In genomic region chr4:7148337-7148736, GRCh38 we compare ENCODE assay signal across 26 cellular contexts. TPM values are rescaled to one million over a fixed set of nuclear protein-coding genes. Genes with fewer than 3 reads are reported as not detected.
A peak's percentile ranks its signal among the peaks of the same experiment; 100 is the strongest.
DNase-seq lines count a peak whose midpoint lies in the region; ATAC-seq and TF ChIP-seq lines count a peak whose summit lies in the region.
"Had no signal": no experiment of that assay in that cellular context is flagged by ENCODE, and none has a peak within 500 bp of the region (broad histone marks: within the 10 kb centered on the region; RNA-seq: fewer than 3 reads in every experiment).

No MANE protein-coding gene starts in this region.

- peak overlapping the region; percentile 59 for H3K18ac ChIP-seq in neuronal stem cell (ENCODE audit: low read length)

- H4K8ac ChIP-seq in neuronal stem cell (ENCODE audit: low read depth, low read length): no peak overlapping the region

- H3K27ac Mint-ChIP-seq in stimulated activated effector memory CD8-positive, alpha-beta T cell treated with anti-CD3 and anti-CD28 coated beads, Interleukin-12 subunit alpha, Interleukin-12 subunit beta, amount 100 ng/mL, for 72 hours: peak overlapping the region; percentile 17
- H3K27ac Mint-ChIP-seq: CD4-positive, alpha-beta memory T cell; CD4-positive, CD25-positive, alpha-beta regulatory T cell; CD8-positive, alpha-beta memory T cell had no signal

- no peaks in the 10 kb centered on the region for H3K79me1 ChIP-seq in neuronal stem cell (ENCODE audit: low read depth, low read length)

- H3K14ac ChIP-seq in neuronal stem cell (ENCODE audit: low read length): no peak overlapping the region

- TF ChIP-seq CTCF in VCaP (conservative IDR thresholded peaks at IDR 0.05): no peak

- no peak overlapping the region for H2BK120ac ChIP-seq in neuronal stem cell (ENCODE audit: low read depth, low read length)

- no peaks in the 10 kb centered on the region for H3K36me3 Mint-ChIP-seq in stimulated activated effector memory CD8-positive, alpha-beta T cell treated with anti-CD3 and anti-CD28 coated beads, Interleukin-12 subunit alpha, Interleukin-12 subunit beta, amount 100 ng/mL, for 72 hours
- H3K36me3 Mint-ChIP-seq: CD14-positive monocyte; CD4-positive, alpha-beta memory T cell; CD4-positive, CD25-positive, alpha-beta regulatory T cell; CD8-positive, alpha-beta memory T cell had no signal

- peak; percentile 34 for DNase-seq in H7
- no peak for DNase-seq in neuronal stem cell (ENCODE audit: low spot score)
- no peak for DNase-seq in stimulated activated effector memory CD8-positive, alpha-beta T cell treated with anti-CD3 and anti-CD28 coated beads, Interleukin-12 subunit alpha, Interleukin-12 subunit beta, amount 100 ng/mL, for 72 hours (ENCODE audit: low spot score in 2 of 2)
- DNase-seq in cortex of kidney (lab: John Stamatoyannopoulos, UW): no peak
- no peak for DNase-seq in HK-2 (ENCODE audit: unreplicated experiment)
- DNase-seq: 8988T; ACHN; BE2C; C1 segment of cervical spinal cord; CD4-positive, alpha-beta memory T cell; CD4-positive, CD25-positive, alpha-beta regulatory T cell; CD8-positive, alpha-beta memory T cell; COR-L47; DMS 273 treated with DMSO at 0.1 percent for 48 hours; DMS153; DMS53; DMS79; DND-41; EL; GDM1 had no signal

- no peaks in the 10 kb centered on the region for H3K27me3 ChIP-seq in H7 (ENCODE audit: control insufficient read depth, insufficient read depth, low read length)
- peaks cover 0 to 30% (median 0%) of the 10 kb centered on the region in 3 experiments for H3K27me3 ChIP-seq in neuronal stem cell (ENCODE audit: control insufficient read depth in 3 of 3, insufficient read depth in 3 of 3, low read depth in 1 of 3, low read length in 3 of 3)
- H3K27me3 ChIP-seq: BE2C, BLaER1 had no signal

- no peaks in the 10 kb centered on the region for H3K36me3 ChIP-seq in H7 (replicated peaks; ENCODE audit: control insufficient read depth, insufficient read depth, low read length)
- no peaks in the 10 kb centered on the region for H3K36me3 ChIP-seq in neuronal stem cell (replicated peaks in 1 of 2; ENCODE audit: control insufficient read depth in 2 of 2, insufficient read depth in 2 of 2, low read length in 2 of 2)
- H3K36me3 ChIP-seq: BE2C, BLaER1 had no signal

- no peaks in the 10 kb centered on the region for H3K4me1 ChIP-seq in neuronal stem cell (ENCODE audit: control insufficient read depth in 2 of 2, insufficient read depth in 1 of 2, low read depth in 1 of 2, low read length in 2 of 2)
- H3K4me1 ChIP-seq: BE2C, BLaER1 had no signal

- no CpG with 5 or more reads among the region's 13 CpGs for WGBS in neuronal stem cell (ENCODE audit: extremely low coverage in 2 of 2, insufficient read length in 2 of 2, insufficient replicate concordance in 1 of 2), 2 donors

- ATAC-seq in stimulated activated effector memory CD8-positive, alpha-beta T cell treated with anti-CD3 and anti-CD28 coated beads, Interleukin-12 subunit alpha, Interleukin-12 subunit beta, amount 100 ng/mL, for 72 hours: no peak
- ATAC-seq in HG02938 (IDR thresholded peaks at IDR 0.05; ENCODE audit: unreplicated experiment): no peak
- ATAC-seq: GM12878 had no signal

- H2AFZ ChIP-seq in neuronal stem cell (ENCODE audit: low read length): no peak overlapping the region

- H2BK5ac ChIP-seq in neuronal stem cell (ENCODE audit: low read length): no peak overlapping the region

- H2BK15ac ChIP-seq in neuronal stem cell (ENCODE audit: low read length): peak overlapping the region; percentile 50

- no peak overlapping the region for H3K4ac ChIP-seq in neuronal stem cell (ENCODE audit: low read length)

- H3K23ac ChIP-seq in neuronal stem cell (ENCODE audit: low read depth, low read length, poor library complexity): peak overlapping the region; percentile 17

- H3K9ac ChIP-seq in neuronal stem cell (ENCODE audit: low read depth, low read length, poor library complexity): no peak overlapping the region
- H3K9ac ChIP-seq: BLaER1 had no signal

- H3K27ac ChIP-seq in VCaP: peak overlapping the region; percentile 88
- no peak overlapping the region for H3K27ac ChIP-seq in neuronal stem cell (replicated peaks; ENCODE audit: low read length)
- H3K27ac ChIP-seq: BLaER1 had no signal

- H3K9me3 ChIP-seq in neuronal stem cell (replicated peaks in 1 of 2; ENCODE audit: control insufficient read depth in 2 of 2, insufficient read depth in 1 of 2, low read depth in 1 of 2, low read length in 2 of 2): no peaks in the 10 kb centered on the region
- H3K9me3 ChIP-seq: BE2C, BLaER1 had no signal

- no peak overlapping the region for H2BK12ac ChIP-seq in neuronal stem cell (ENCODE audit: low read length)

- H3K4me3 Mint-ChIP-seq in stimulated activated effector memory CD8-positive, alpha-beta T cell treated with anti-CD3 and anti-CD28 coated beads, Interleukin-12 subunit alpha, Interleukin-12 subunit beta, amount 100 ng/mL, for 72 hours: no peak overlapping the region
- H3K4me3 Mint-ChIP-seq: CD14-positive monocyte; CD4-positive, alpha-beta memory T cell; CD4-positive, CD25-positive, alpha-beta regulatory T cell had no signal

- H3K4me2 ChIP-seq in neuronal stem cell (ENCODE audit: insufficient read depth, low read length, poor library complexity, severe bottlenecking): no peak overlapping the region
- H3K4me2 ChIP-seq: BLaER1 had no signal

- H2AK5ac ChIP-seq in neuronal stem cell (ENCODE audit: low read depth, low read length): peak overlapping the region; percentile 71

- H4K91ac ChIP-seq in neuronal stem cell (ENCODE audit: low read depth, low read length, poor library complexity): no peak overlapping the region

- no peaks in the 10 kb centered on the region for H3K9me3 Mint-ChIP-seq in stimulated activated effector memory CD8-positive, alpha-beta T cell treated with anti-CD3 and anti-CD28 coated beads, Interleukin-12 subunit alpha, Interleukin-12 subunit beta, amount 100 ng/mL, for 72 hours
- H3K9me3 Mint-ChIP-seq: CD4-positive, CD25-positive, alpha-beta regulatory T cell; CD8-positive, alpha-beta memory T cell had no signal

- no peak overlapping the region for H3K4me3 ChIP-seq in H7 (ENCODE audit: insufficient read depth, low read depth, low read length)
- H3K4me3 ChIP-seq in neuronal stem cell (ENCODE audit: low read length in 2 of 2): no peak overlapping the region
- H3K4me3 ChIP-seq: BLaER1, GM12878 had no signal

- no peaks in the 10 kb centered on the region for H3K4me1 Mint-ChIP-seq in stimulated activated effector memory CD8-positive, alpha-beta T cell treated with anti-CD3 and anti-CD28 coated beads, Interleukin-12 subunit alpha, Interleukin-12 subunit beta, amount 100 ng/mL, for 72 hours
- H3K4me1 Mint-ChIP-seq: CD14-positive monocyte; CD4-positive, alpha-beta memory T cell; CD4-positive, CD25-positive, alpha-beta regulatory T cell; CD8-positive, alpha-beta memory T cell had no signal

RNA-seq across cellular contexts. Expression of gene SORCS2, which starts 44.0 kb away (rescaled TPM):
- total RNA-seq in H7 (2014; rRNA removed; shearing (Covaris generic)): 2.0 and 4.9 TPM in 2 replicates
- 2.9 TPM for polyA plus RNA-seq in neuronal stem cell (2013, experiment 1 of 2)
- polyA plus RNA-seq in neuronal stem cell (2013, experiment 2 of 2): 2.9 TPM
- total RNA-seq: CD4-positive, alpha-beta memory T cell; CD4-positive, CD25-positive, alpha-beta regulatory T cell; CD8-positive, alpha-beta memory T cell; G401 had no signal
- polyA plus RNA-seq: CD4-positive, alpha-beta memory T cell; CD4-positive, CD25-positive, alpha-beta regulatory T cell; CD8-positive, alpha-beta memory T cell had no signal
